In genomic region chr22:30636226-30637077, GRCh38 we compare ENCODE assay signal across 8 cellular contexts. TPM values are rescaled to one million over a fixed set of nuclear protein-coding genes. Genes with fewer than 3 reads are reported as not detected.
DNase-seq lines count a peak whose midpoint lies in the region; ATAC-seq and TF ChIP-seq lines count a peak whose summit lies in the region.

No MANE protein-coding gene starts in this region.

- no peaks in the 10 kb centered on the region for H3K36me3 ChIP-seq in IMR-90 (ENCODE audit: control insufficient read depth, insufficient read depth, low read length)
- no peaks in the 10 kb centered on the region for H3K36me3 ChIP-seq in ovary

- peak overlapping the region; percentile 61 for H3K9ac ChIP-seq in IMR-90 (ENCODE audit: low read depth, low read length)

- no peak overlapping the region for H2BK15ac ChIP-seq in IMR-90 (ENCODE audit: low read depth, low read length)

- peaks cover 23 to 34% of the 10 kb centered on the region in 2 experiments for H3K79me1 ChIP-seq in IMR-90 (ENCODE audit: low read depth in 1 of 2, low read length in 2 of 2)

- DNase-seq in C1 segment of cervical spinal cord (lab: John Stamatoyannopoulos, UW) (peak in 9 of 14 donors; percentile 14 to 62 (median 39)), IMR-90 (no peak), glutamatergic neuron (no peak), ovary (peak; percentile 28 to 55 (median 44)), NCI-H748 (lab: John Stamatoyannopoulos, UW; ENCODE audit: unreplicated experiment) (no peak), NCI-H2171 treated with DMSO at 0.1 percent for 48 hours (lab: John Stamatoyannopoulos, UW) (no peak), KG1 (lab: John Stamatoyannopoulos, UW) (no peak)
- no peak for DNase-seq in activated T-helper 1 cell treated with anti-CD3 and anti-CD28 coated beads, Interleukin-12 subunit alpha, Interleukin-12 subunit beta, Interleukin-2, Interleukin-4 antibody, amounts not matched to agents 30 ng/mL and 10 ng/mL and 1 ng/mL, durations not matched to agents 14 hours and 24 hours and 36 hours (ENCODE audit: low spot score)

- peak overlapping the region; percentile 31; the same call in 1 of the 2 replicates for H3K27ac ChIP-seq in IMR-90 (ENCODE audit: insufficient read depth, low read length)
- H3K27ac ChIP-seq in ovary = no peak overlapping the region

- peak overlapping the region; percentile 97 for H3K14ac ChIP-seq in IMR-90 (replicated peaks; ENCODE audit: low read depth, low read length)

- peak overlapping the region; percentile 58; the same call in 1 of the 2 replicates for H4K91ac ChIP-seq in IMR-90 (ENCODE audit: insufficient read depth, low read depth, low read length)

- H3K4me1 Mint-ChIP-seq in activated T-helper 1 cell treated with anti-CD3 and anti-CD28 coated beads, Interleukin-12 subunit alpha, Interleukin-12 subunit beta, Interleukin-2, Interleukin-4 antibody, amounts not matched to agents 30 ng/mL and 10 ng/mL and 1 ng/mL, durations not matched to agents 14 hours and 24 hours and 36 hours (ENCODE audit: low read depth) = peaks cover 29% of the 10 kb centered on the region
- H3K4me1 Mint-ChIP-seq in glutamatergic neuron (ENCODE audit: low read depth, unreplicated experiment) = peaks cover 6% of the 10 kb centered on the region

- TF ChIP-seq EP300 in ovary (IDR thresholded peaks at IDR 0.05) = no peak

- ATAC-seq in IMR-90 (ENCODE audit: low read depth) = no peak

- peak overlapping the region; percentile 98 for H3K4me2 ChIP-seq in IMR-90 (ENCODE audit: low read depth, low read length)

- peaks cover 16% of the 10 kb centered on the region for H3K36me3 Mint-ChIP-seq in activated T-helper 1 cell treated with anti-CD3 and anti-CD28 coated beads, Interleukin-12 subunit alpha, Interleukin-12 subunit beta, Interleukin-2, Interleukin-4 antibody, amounts not matched to agents 30 ng/mL and 10 ng/mL and 1 ng/mL, durations not matched to agents 14 hours and 24 hours and 36 hours (ENCODE audit: low read depth)
- no peaks in the 10 kb centered on the region for H3K36me3 Mint-ChIP-seq in glutamatergic neuron (ENCODE audit: unreplicated experiment)

- H3K18ac ChIP-seq in IMR-90 (ENCODE audit: low read depth, low read length) = 0 out of 2 replicates have a peak overlapping the region, but pooled peaks have one; percentile 10

- peak overlapping the region; percentile 66 for H2BK5ac ChIP-seq in IMR-90 (ENCODE audit: low read depth, low read length, poor library complexity, severe bottlenecking)

- H3K4me3 Mint-ChIP-seq in activated T-helper 1 cell treated with anti-CD3 and anti-CD28 coated beads, Interleukin-12 subunit alpha, Interleukin-12 subunit beta, Interleukin-2, Interleukin-4 antibody, amounts not matched to agents 30 ng/mL and 10 ng/mL and 1 ng/mL, durations not matched to agents 14 hours and 24 hours and 36 hours = peak overlapping the region; percentile 85
- peak overlapping the region; percentile 89 for H3K4me3 Mint-ChIP-seq in glutamatergic neuron (ENCODE audit: unreplicated experiment)

- no peak overlapping the region; the same call in 1 of the 2 replicates for H3K56ac ChIP-seq in IMR-90 (ENCODE audit: extremely low read depth, insufficient read depth, low read length)

- peak overlapping the region; percentile 90 for H3K27ac Mint-ChIP-seq in activated T-helper 1 cell treated with anti-CD3 and anti-CD28 coated beads, Interleukin-12 subunit alpha, Interleukin-12 subunit beta, Interleukin-2, Interleukin-4 antibody, amounts not matched to agents 30 ng/mL and 10 ng/mL and 1 ng/mL, durations not matched to agents 14 hours and 24 hours and 36 hours
- peak overlapping the region; percentile 43 for H3K27ac Mint-ChIP-seq in glutamatergic neuron (ENCODE audit: unreplicated experiment)

- no peaks in the 10 kb centered on the region for H3K9me3 Mint-ChIP-seq in activated T-helper 1 cell treated with anti-CD3 and anti-CD28 coated beads, Interleukin-12 subunit alpha, Interleukin-12 subunit beta, Interleukin-2, Interleukin-4 antibody, amounts not matched to agents 30 ng/mL and 10 ng/mL and 1 ng/mL, durations not matched to agents 14 hours and 24 hours and 36 hours
- H3K9me3 Mint-ChIP-seq in glutamatergic neuron (ENCODE audit: unreplicated experiment) = peaks cover 2% of the 10 kb centered on the region

- H3K4me1 ChIP-seq in IMR-90 (ENCODE audit: control insufficient read depth, insufficient read depth, low read length) = peaks cover 21% of the 10 kb centered on the region
- H3K4me1 ChIP-seq in ovary (ENCODE audit: insufficient read depth) = peaks cover 15% of the 10 kb centered on the region

- intact Hi-C loops in IMR-90 (cut with micrococcal nuclease) (no loop called here), ovary (cut with DNase I) (loop anchor here in 3 of 4 donors (10.0 kb wide), 4 partner anchors 58 to 508 kb away; partner anchors contain the start of genes OSBP2 (in 1 of the 3) and PLA2G3 (in 1 of the 3))
- intact Hi-C loops in activated T-helper 1 cell treated with anti-CD3 and anti-CD28 coated beads, Interleukin-12 subunit alpha, Interleukin-12 subunit beta, Interleukin-2, Interleukin-4 antibody, amounts not matched to agents 30 ng/mL and 10 ng/mL and 1 ng/mL, durations not matched to agents 14 hours and 24 hours and 36 hours (cut with micrococcal nuclease) = no loop called here

- H4K20me1 ChIP-seq in IMR-90 (ENCODE audit: insufficient read depth, low read length) = no peaks in the 10 kb centered on the region

- CTCF ChIA-PET in IMR-90 (lab: Yijun Ruan, JAX) = interaction anchor here (0.5 to 3.9 kb wide), 2 partner anchors 119 to 283 kb away, joined by 3 to 45 read pairs; no protein-coding TSS in a partner anchor

- H3K9me1 ChIP-seq in IMR-90 (ENCODE audit: insufficient read depth, low read length) = peaks cover 14% of the 10 kb centered on the region

- in situ Hi-C loops in IMR-90 (cut with MboI; ENCODE audit: low sequenced_read_pairs) = loop anchor here (10.0 kb wide), 1 partner anchor 288 kb away; no protein-coding TSS in a partner anchor

- no peaks in the 10 kb centered on the region for H3K9me3 ChIP-seq in IMR-90 (ENCODE audit: control insufficient read depth, insufficient read depth, low read length)
- no peaks in the 10 kb centered on the region for H3K9me3 ChIP-seq in ovary

- peak overlapping the region; percentile 26 to 84; a peak in 3 of 4 replicates for H4K8ac ChIP-seq in IMR-90 (ENCODE audit: low read depth in 2 of 2, low read length in 2 of 2)

- peak overlapping the region; percentile 98 for H3K23ac ChIP-seq in IMR-90 (ENCODE audit: low read depth, low read length)

- TF ChIP-seq CTCF in IMR-90 (conservative IDR thresholded peaks at IDR 0.05; ENCODE audit: low read depth, low read length) (no peak), glutamatergic neuron (IDR thresholded peaks at IDR 0.05; ENCODE audit: partially characterized antibody, unreplicated experiment) (no peak), ovary (IDR thresholded peaks at IDR 0.05) (no peak)

- TF ChIP-seq RAD21 in IMR-90 (IDR thresholded peaks at IDR 0.05; ENCODE audit: low read length) = no peak

- POLR2A ChIA-PET in IMR-90 (lab: Charles Lee; ENCODE audit: unreplicated experiment) = no interaction called here

- TF ChIP-seq POLR2A in IMR-90 (IDR thresholded peaks at IDR 0.05; ENCODE audit: low read depth, low read length) (no peak), ovary (IDR thresholded peaks at IDR 0.05) (no peak)

- H2AK9ac ChIP-seq in IMR-90 (replicated peaks; ENCODE audit: low read depth, low read length, poor library complexity) = peak overlapping the region; percentile 94

- H3K4me3 ChIP-seq in IMR-90 (ENCODE audit: insufficient read depth, low read depth, low read length) (peak overlapping the region; percentile 62), ovary (peak overlapping the region; percentile 81)

- H3K4ac ChIP-seq in IMR-90 (ENCODE audit: low read depth, low read length) = peak overlapping the region; percentile 77

- peak overlapping the region; percentile 37; the same call in 1 of the 2 replicates for H4K5ac ChIP-seq in IMR-90 (ENCODE audit: low read depth, low read length)

- H2BK120ac ChIP-seq in IMR-90 (ENCODE audit: low read depth, low read length) = peak overlapping the region; percentile 69; the same call in 1 of the 2 replicates

- peak overlapping the region; percentile 96 for H2AFZ ChIP-seq in IMR-90 (replicated peaks; ENCODE audit: low read length, poor library complexity)

- WGBS in IMR-90 (ENCODE audit: extremely low coverage in 2 of 2, insufficient read length in 1 of 2), 2 experiments = 47% methylated on average over 23 of the region's 45 CpGs; no CpG with 5 or more reads in 1 of the 2 experiments
- 35 to 50% (median 36%) methylated on average over 39 to 45 of the region's 45 CpGs for WGBS in ovary, 3 donors

- peak overlapping the region; percentile 89 for H2AK5ac ChIP-seq in IMR-90 (ENCODE audit: low read depth, low read length)

- no TSS peak for BruUV-seq in IMR-90 (replicated peaks; lab: Mats Ljungman, UMichigan)

- H3K27me3 Mint-ChIP-seq in activated T-helper 1 cell treated with anti-CD3 and anti-CD28 coated beads, Interleukin-12 subunit alpha, Interleukin-12 subunit beta, Interleukin-2, Interleukin-4 antibody, amounts not matched to agents 30 ng/mL and 10 ng/mL and 1 ng/mL, durations not matched to agents 14 hours and 24 hours and 36 hours (ENCODE audit: insufficient read depth) = no peaks in the 10 kb centered on the region
- peaks cover 2% of the 10 kb centered on the region for H3K27me3 Mint-ChIP-seq in glutamatergic neuron (ENCODE audit: unreplicated experiment)

- no peak overlapping the region for H2BK20ac ChIP-seq in IMR-90 (ENCODE audit: low read depth, low read length)

- dilution Hi-C loops in IMR-90 (cut with HindIII; ENCODE audit: low sequenced_read_pairs, unreplicated experiment) = no loop called here

- no peaks in the 10 kb centered on the region for H3K27me3 ChIP-seq in IMR-90 (ENCODE audit: control insufficient read depth, insufficient read depth, low read length)
- H3K27me3 ChIP-seq in ovary = no peaks in the 10 kb centered on the region

RNA-seq across cellular contexts. Expression of gene SLC35E4, which starts 0.9 kb away (rescaled TPM):
- total RNA-seq in IMR-90 (2012; rRNA removed) (6.8 and 6.9 TPM in 2 replicates), glutamatergic neuron (ENCODE audit: unreplicated experiment) (5.0 TPM), ovary (1 to 10 TPM; 3.1 to 6.7 (median 3.7) TPM)
- polyA plus RNA-seq in IMR-90 (2012; rRNA removed) (5.7 and 7.8 TPM in 2 replicates), ovary (1 to 10 TPM in 1 of 2 donors, under 1 TPM in 1; 0.90 to 3.0 TPM)
- polyA plus RNA-seq in IMR-90 (2012; cell fraction: cytosol; rRNA removed) = 4.7 and 9.9 TPM in 2 replicates
- polyA plus RNA-seq in IMR-90 (2012; cell fraction: nucleus; rRNA removed; ENCODE audit: low replicate concordance) = 2.5 and 5.2 TPM in 2 replicates
- total RNA-seq in activated T-helper 1 cell treated with anti-CD3 and anti-CD28 coated beads, Interleukin-12 subunit alpha, Interleukin-12 subunit beta, Interleukin-2, Interleukin-4 antibody, amounts not matched to agents 30 ng/mL and 10 ng/mL and 1 ng/mL, durations not matched to agents 14 hours and 24 hours and 36 hours = 8.2 and 8.3 TPM in 2 replicates

RNA-seq across cellular contexts. Expression of gene TCN2, which starts 29.5 kb away (rescaled TPM):
- total RNA-seq in IMR-90 (2012; rRNA removed) (0.56 and 1.3 TPM in 2 replicates), glutamatergic neuron (ENCODE audit: unreplicated experiment) (4.1 TPM), ovary (10 to 100 TPM in 4 of 7 donors, 1 to 10 TPM in 3; 5.1 to 33.9 (median 15.6) TPM)
- polyA plus RNA-seq in IMR-90 (2012; rRNA removed) (3.6 and 4.0 TPM in 2 replicates), ovary (10 to 100 TPM; 13.4 to 27.9 TPM)
- 4.2 and 4.4 TPM in 2 replicates for polyA plus RNA-seq in IMR-90 (2012; cell fraction: cytosol; rRNA removed)
- polyA plus RNA-seq in IMR-90 (2012; cell fraction: nucleus; rRNA removed; ENCODE audit: low replicate concordance) = 1.8 and 2.1 TPM in 2 replicates
- total RNA-seq in activated T-helper 1 cell treated with anti-CD3 and anti-CD28 coated beads, Interleukin-12 subunit alpha, Interleukin-12 subunit beta, Interleukin-2, Interleukin-4 antibody, amounts not matched to agents 30 ng/mL and 10 ng/mL and 1 ng/mL, durations not matched to agents 14 hours and 24 hours and 36 hours = 0.23 and 0.34 TPM in 2 replicates

RNA-seq across cellular contexts. Expression of gene DUSP18, which starts 31.2 kb away (rescaled TPM):
- 12.2 and 14.9 TPM in 2 replicates for total RNA-seq in IMR-90 (2012; rRNA removed)
- 14.3 and 14.9 TPM in 2 replicates for polyA plus RNA-seq in IMR-90 (2012; rRNA removed)
- 8.3 and 15.5 TPM in 2 replicates for polyA plus RNA-seq in IMR-90 (2012; cell fraction: cytosol; rRNA removed)
- 12.1 and 17.7 TPM in 2 replicates for polyA plus RNA-seq in IMR-90 (2012; cell fraction: nucleus; rRNA removed; ENCODE audit: low replicate concordance)
- 9.6 and 9.8 TPM in 2 replicates for total RNA-seq in activated T-helper 1 cell treated with anti-CD3 and anti-CD28 coated beads, Interleukin-12 subunit alpha, Interleukin-12 subunit beta, Interleukin-2, Interleukin-4 antibody, amounts not matched to agents 30 ng/mL and 10 ng/mL and 1 ng/mL, durations not matched to agents 14 hours and 24 hours and 36 hours
- total RNA-seq in glutamatergic neuron (ENCODE audit: unreplicated experiment) = 8.0 TPM
- total RNA-seq in ovary = 10 to 100 TPM in 1 of 7 donors, 1 to 10 TPM in 6; 3.3 to 18.5 (median 5.7) TPM
- polyA plus RNA-seq in ovary = 1 to 10 TPM; 3.7 to 5.9 TPM

RNA-seq across cellular contexts. Expression of gene PES1, which starts 44.7 kb away (rescaled TPM):
- total RNA-seq in IMR-90 (2012; rRNA removed) (118 and 142 TPM in 2 replicates), glutamatergic neuron (ENCODE audit: unreplicated experiment) (40.6 TPM), ovary (10 to 100 TPM; 29.0 to 82.3 (median 63.7) TPM)
- polyA plus RNA-seq in IMR-90 (2012; rRNA removed) (113 and 120 TPM in 2 replicates), ovary (10 to 100 TPM; 50.1 to 62.5 TPM)
- polyA plus RNA-seq in IMR-90 (2012; cell fraction: cytosol; rRNA removed) = 91.4 and 114 TPM in 2 replicates
- polyA plus RNA-seq in IMR-90 (2012; cell fraction: nucleus; rRNA removed; ENCODE audit: low replicate concordance) = 98.2 and 133 TPM in 2 replicates
- total RNA-seq in activated T-helper 1 cell treated with anti-CD3 and anti-CD28 coated beads, Interleukin-12 subunit alpha, Interleukin-12 subunit beta, Interleukin-2, Interleukin-4 antibody, amounts not matched to agents 30 ng/mL and 10 ng/mL and 1 ng/mL, durations not matched to agents 14 hours and 24 hours and 36 hours = 168 and 169 TPM in 2 replicates

RNA-seq across cellular contexts. Expression of gene OSBP2, which starts 58.2 kb away (rescaled TPM):
- total RNA-seq in IMR-90 (2012; rRNA removed) (1.7 and 2.2 TPM in 2 replicates), glutamatergic neuron (ENCODE audit: unreplicated experiment) (18.3 TPM), ovary (1 to 10 TPM; 1.4 to 5.1 (median 1.4) TPM)
- polyA plus RNA-seq in IMR-90 (2012; rRNA removed) (1.8 and 2.2 TPM in 2 replicates), ovary (1 to 10 TPM; 1.3 to 3.3 TPM)
- 1.5 and 2.2 TPM in 2 replicates for polyA plus RNA-seq in IMR-90 (2012; cell fraction: cytosol; rRNA removed)
- polyA plus RNA-seq in IMR-90 (2012; cell fraction: nucleus; rRNA removed; ENCODE audit: low replicate concordance) = 3.1 and 3.8 TPM in 2 replicates
- total RNA-seq in activated T-helper 1 cell treated with anti-CD3 and anti-CD28 coated beads, Interleukin-12 subunit alpha, Interleukin-12 subunit beta, Interleukin-2, Interleukin-4 antibody, amounts not matched to agents 30 ng/mL and 10 ng/mL and 1 ng/mL, durations not matched to agents 14 hours and 24 hours and 36 hours = 1.6 and 1.9 TPM in 2 replicates

Comparison
In these comparisons a context has a peak if more than half of its experiments do, and no peak if none do; other contexts are left out.
1. DNase-seq: peak in C1 segment of cervical spinal cord (9 of 14) and ovary (5 of 5); none in IMR-90 (single experiment), activated T-helper 1 cell treated with anti-CD3 and anti-CD28 coated beads, Interleukin-12 subunit alpha, Interleukin-12 subunit beta, Interleukin-2, Interleukin-4 antibody, amounts not matched to agents 30 ng/mL and 10 ng/mL and 1 ng/mL, durations not matched to agents 14 hours and 24 hours and 36 hours (single experiment), glutamatergic neuron (single experiment), NCI-H748 (single experiment), NCI-H2171 treated with DMSO at 0.1 percent for 48 hours (single experiment) and KG1 (single experiment).
2. intact Hi-C loops: an anchor here in ovary (10.0 kb wide); none called in IMR-90 and activated T-helper 1 cell treated with anti-CD3 and anti-CD28 coated beads, Interleukin-12 subunit alpha, Interleukin-12 subunit beta, Interleukin-2, Interleukin-4 antibody, amounts not matched to agents 30 ng/mL and 10 ng/mL and 1 ng/mL, durations not matched to agents 14 hours and 24 hours and 36 hours.